1 cellular context compared by ENCODE assay signal in genomic region chr3:48562367-48563095, GRCh38.
TF ChIP-seq lines count a peak whose summit lies in the region.

No MANE protein-coding gene starts in this region.

TF ChIP-seq in IMR-90, 13 proteins besides CTCF, POLR2A, EP300 and RAD21:
- TF ChIP-seq MXI1 (IDR thresholded peaks at IDR 0.05; ENCODE audit: borderline replicate concordance, low read depth, low read length) (no peak), ELK1 (IDR thresholded peaks at IDR 0.05; ENCODE audit: borderline replicate concordance, low read depth, low read length) (no peak), SMC3 (IDR thresholded peaks at IDR 0.05; ENCODE audit: low read depth, low read length) (no peak), FOS (IDR thresholded peaks at IDR 0.05; ENCODE audit: low read depth, low read length) (no peak), MAZ (IDR thresholded peaks at IDR 0.05; ENCODE audit: borderline replicate concordance, low read depth, low read length) (no peak), RCOR1 (IDR thresholded peaks at IDR 0.05; ENCODE audit: insufficient replicate concordance, low read length) (no peak), CEBPB (IDR thresholded peaks at IDR 0.05; ENCODE audit: low read depth, low read length) (no peak), CHD1 (IDR thresholded peaks at IDR 0.05; ENCODE audit: low read depth, low read length) (no peak), RFX5 (IDR thresholded peaks at IDR 0.05; ENCODE audit: low read depth, low read length) (no peak), USF2 (IDR thresholded peaks at IDR 0.05; ENCODE audit: low read depth, low read length) (no peak), NFE2L2 (IDR thresholded peaks at IDR 0.05; ENCODE audit: low read depth, low read length) (no peak), BHLHE40 (IDR thresholded peaks at IDR 0.05; ENCODE audit: low read depth, low read length) (no peak), MAFK (IDR thresholded peaks at IDR 0.05; ENCODE audit: low read depth, low read length) (no peak)
